In genomic region chr1:9293512-9294439, GRCh38 we compare ENCODE assay signal across 8 cellular contexts. TPM values are rescaled to one million over a fixed set of nuclear protein-coding genes. Genes with fewer than 3 reads are reported as not detected.
DNase-seq lines count a peak whose midpoint lies in the region; ATAC-seq and TF ChIP-seq lines count a peak whose summit lies in the region.

No MANE protein-coding gene starts in this region.

- intact Hi-C loops in posterior vena cava (cut with DNase I) = loop anchor here in 1 of 2 donors (5.0 kb wide), 1 partner anchor 84 kb away; no protein-coding TSS in a partner anchor

- peak in 1 of 2 donors; percentile 12 for TF ChIP-seq CTCF in right atrium auricular region (IDR thresholded peaks at IDR 0.05)

- DNase-seq in NCI-H2227 (lab: John Stamatoyannopoulos, UW; ENCODE audit: unreplicated experiment) (peak; percentile 35), activated gamma-delta T cell treated with Interleukin-2 at 50 U/mL for 16 hours (peak; percentile 23), right atrium auricular region (ENCODE audit: low spot score) (no peak), posterior vena cava (ENCODE audit: low spot score) (no peak), DMS153 (lab: John Stamatoyannopoulos, UW) (no peak)

- peak overlapping the region; percentile 86 for H3K9ac ChIP-seq in skeletal muscle satellite cell (ENCODE audit: low read depth, low read length)

- ATAC-seq in GM19035 (IDR thresholded peaks at IDR 0.05; ENCODE audit: unreplicated experiment) = peak; percentile 27
- no peak for ATAC-seq in HG03565 (IDR thresholded peaks at IDR 0.05; ENCODE audit: unreplicated experiment)

- peak overlapping the region; percentile 88 to 90 for H3K27ac ChIP-seq in right atrium auricular region

- H3K4me3 ChIP-seq in right atrium auricular region (peak overlapping the region; percentile 94 to 95), skeletal muscle satellite cell (ENCODE audit: low read length) (peak overlapping the region; percentile 98)

- H3K4me2 ChIP-seq in skeletal muscle satellite cell (ENCODE audit: low read length) = peak overlapping the region; percentile 85

- H3K27me3 ChIP-seq in right atrium auricular region = no peaks in the 10 kb centered on the region
- H3K27me3 ChIP-seq in skeletal muscle satellite cell (ENCODE audit: control insufficient read depth, insufficient read depth, low read length) = no peaks in the 10 kb centered on the region

- H3K4me1 ChIP-seq in right atrium auricular region = peaks cover 0 to 63% of the 10 kb centered on the region in 2 donors
- peaks cover 40% of the 10 kb centered on the region for H3K4me1 ChIP-seq in skeletal muscle satellite cell (ENCODE audit: control insufficient read depth, insufficient read depth, low read length)

- H3K36me3 ChIP-seq in right atrium auricular region (no peaks in the 10 kb centered on the region), skeletal muscle satellite cell (ENCODE audit: insufficient read depth, low read length) (peaks cover 4% of the 10 kb centered on the region)

- H3K9me3 ChIP-seq in right atrium auricular region = peaks cover 0 to 6% of the 10 kb centered on the region in 2 donors
- H3K9me3 ChIP-seq in skeletal muscle satellite cell (replicated peaks; ENCODE audit: low read length) = no peaks in the 10 kb centered on the region

RNA-seq across cellular contexts. Expression of gene SPSB1, which starts 1.1 kb away (rescaled TPM):
- total RNA-seq in right atrium auricular region (10 to 100 TPM; 20.1 to 20.8 TPM), posterior vena cava (10 to 100 TPM; 30.9 to 48.0 TPM)
- total RNA-seq in skeletal muscle satellite cell (2012; rRNA removed) = 8.6 and 11.4 TPM in 2 replicates

RNA-seq across cellular contexts. Expression of gene H6PD, which starts 59.2 kb away (rescaled TPM):
- 10 to 100 TPM; 35.0 to 41.0 TPM for total RNA-seq in right atrium auricular region
- 27.3 and 27.4 TPM in 2 replicates for total RNA-seq in skeletal muscle satellite cell (2012; rRNA removed)
- total RNA-seq in posterior vena cava = 10 to 100 TPM; 56.0 to 59.6 TPM

Comparison
In these comparisons a context has a peak if more than half of its experiments do, and no peak if none do; other contexts are left out.
1. DNase-seq: peak in NCI-H2227 (single experiment) and activated gamma-delta T cell treated with Interleukin-2 at 50 U/mL for 16 hours (single experiment); none in right atrium auricular region (single experiment), posterior vena cava (single experiment) and DMS153 (single experiment).